8 cellular contexts compared by ENCODE assay signal in the genomic region with DNA sequence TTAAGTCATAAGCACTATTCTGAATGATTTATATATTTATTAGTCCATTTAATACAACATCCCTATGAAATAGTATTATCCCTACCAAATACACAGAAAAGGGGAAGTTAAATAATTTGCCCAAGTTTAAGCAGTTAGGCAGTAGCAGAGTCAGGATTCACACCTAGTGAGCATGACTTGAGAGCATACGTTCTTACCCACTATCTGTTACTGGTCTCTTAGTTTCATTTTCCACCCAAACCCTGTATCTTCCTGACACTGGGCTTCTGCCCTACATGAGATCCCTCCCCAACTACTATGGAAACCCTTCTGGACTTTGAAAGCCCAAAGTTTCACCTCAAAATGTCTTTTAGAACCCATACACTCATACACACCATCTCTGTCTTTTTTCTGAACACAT. TPM values are rescaled to one million over a fixed set of nuclear protein-coding genes. Genes with fewer than 3 reads are reported as not detected.
DNase-seq lines count a peak whose midpoint lies in the region; ATAC-seq and TF ChIP-seq lines count a peak whose summit lies in the region.
"Had no signal": no experiment of that assay in that cellular context is flagged by ENCODE, and none has a peak within 500 bp of the region (broad histone marks: within the 10 kb centered on the region; RNA-seq: fewer than 3 reads in every experiment).

No MANE protein-coding gene starts in this region.

- H3K4me3 Mint-ChIP-seq in natural killer cell (peak overlapping the region; percentile 38), type B pancreatic cell (no peak overlapping the region)

- H3K9me3 Mint-ChIP-seq in natural killer cell = no peaks in the 10 kb centered on the region
- H3K9me3 Mint-ChIP-seq in type B pancreatic cell = no peaks in the 10 kb centered on the region

- H3K4me1 Mint-ChIP-seq in natural killer cell (peaks cover 21 to 34% of the 10 kb centered on the region in 2 donors), type B pancreatic cell (ENCODE audit: unreplicated experiment) (peaks cover 4% of the 10 kb centered on the region)

- no peak overlapping the region for H3K27ac ChIP-seq in lower lobe of right lung
- H3K27ac ChIP-seq: hepatocyte had no signal

- H3K27me3 Mint-ChIP-seq in natural killer cell (ENCODE audit: low read depth in 2 of 2) (peaks cover 0 to 9% of the 10 kb centered on the region in 2 donors), type B pancreatic cell (peaks cover 13% of the 10 kb centered on the region)

- peak overlapping the region; percentile 74 to 91 for H3K27ac Mint-ChIP-seq in natural killer cell
- H3K27ac Mint-ChIP-seq in type B pancreatic cell = no peak overlapping the region

- H3K9me3 ChIP-seq in lower lobe of right lung = no peaks in the 10 kb centered on the region

- intact Hi-C loops in natural killer cell (cut with micrococcal nuclease) = no loop called here
- intact Hi-C loops in lower lobe of right lung (cut with DNase I) = no loop called here
- intact Hi-C loops in sciatic nerve (cut with DNase I) = no loop called here

- H3K36me3 Mint-ChIP-seq in natural killer cell (no peaks in the 10 kb centered on the region), type B pancreatic cell (no peaks in the 10 kb centered on the region)

- no peaks in the 10 kb centered on the region for H3K27me3 ChIP-seq in lower lobe of right lung (ENCODE audit: low read depth)
- H3K27me3 ChIP-seq: hepatocyte had no signal

- H3K36me3 ChIP-seq in lower lobe of right lung = no peaks in the 10 kb centered on the region

- DNase-seq in NAMALWA (ENCODE audit: low spot score) = peak; percentile 75
- DNase-seq in natural killer cell = no peak
- DNase-seq in lower lobe of right lung = no peak
- no peak for DNase-seq in sciatic nerve (ENCODE audit: low spot score)
- no peak for DNase-seq in type B pancreatic cell (ENCODE audit: extremely low spot score, unreplicated experiment)

- no peak overlapping the region for H3K4me3 ChIP-seq in lower lobe of right lung
- H3K4me3 ChIP-seq: hepatocyte had no signal

- peaks cover 12% of the 10 kb centered on the region for H3K4me1 ChIP-seq in lower lobe of right lung

- ATAC-seq in GM18909 (IDR thresholded peaks at IDR 0.05; ENCODE audit: poor library complexity, unreplicated experiment) = peak; percentile 56
- ATAC-seq in HG02678 (IDR thresholded peaks at IDR 0.05; ENCODE audit: unreplicated experiment) = peak; percentile 41
- peak; percentile 35 to 59 (median 49) for ATAC-seq in natural killer cell
- no peak for ATAC-seq in lower lobe of right lung
- no peak for ATAC-seq in sciatic nerve

- TF ChIP-seq CTCF in natural killer cell (IDR thresholded peaks at IDR 0.05) = no peak
- TF ChIP-seq CTCF in lower lobe of right lung (IDR thresholded peaks at IDR 0.05) = no peak
- no peak for TF ChIP-seq CTCF in type B pancreatic cell (conservative IDR thresholded peaks at IDR 0.05)

RNA-seq across cellular contexts. Expression of a gene that starts 4.4 kb away (rescaled TPM):
- 100 to 1,000 TPM; 107 to 127 (median 114) TPM for total RNA-seq in natural killer cell
- total RNA-seq in lower lobe of right lung = 46.7 TPM
- total RNA-seq in sciatic nerve = 39.3 TPM
- total RNA-seq in type B pancreatic cell (ENCODE audit: low replicate concordance) = 35.4 and 37.7 TPM in 2 replicates

Comparison
In these comparisons a context has a peak if more than half of its experiments do, and no peak if none do; other contexts are left out.
1. ATAC-seq: peak in GM18909 (single experiment), HG02678 (single experiment) and natural killer cell (3 of 3); none in lower lobe of right lung (0 of 2) and sciatic nerve (single experiment).